In genomic region chr9:89386797-89387196, GRCh38 we compare ENCODE assay signal across 20 cellular contexts.
A peak's percentile ranks its signal among the peaks of the same experiment; 100 is the strongest.
DNase-seq lines count a peak whose midpoint lies in the region; FAIRE-seq and TF ChIP-seq lines count a peak whose summit lies in the region.
"Had no signal": no experiment of that assay in that cellular context is flagged by ENCODE, and none has a peak within 500 bp of the region (broad histone marks: within the 10 kb centered on the region; RNA-seq: fewer than 3 reads in every experiment).

No MANE protein-coding gene starts in this region.

- H3K9me3 ChIP-seq in keratinocyte (ENCODE audit: control insufficient read depth, low read depth, low read length) (no peaks in the 10 kb centered on the region), subcutaneous abdominal adipose tissue (ENCODE audit: control insufficient read depth in 5 of 5, low read length in 5 of 5) (no peaks in the 10 kb centered on the region), ovary (no peaks in the 10 kb centered on the region)

- TF ChIP-seq EP300 in ovary (IDR thresholded peaks at IDR 0.05), result no peak

- H3K4me3 ChIP-seq in keratinocyte (ENCODE audit: control insufficient read depth in 2 of 3, extremely low read depth in 1 of 3, insufficient read depth in 2 of 3, low read depth in 1 of 3, low read length in 3 of 3), result no peak overlapping the region
- no peak overlapping the region for H3K4me3 ChIP-seq in subcutaneous abdominal adipose tissue (ENCODE audit: low read depth in 1 of 5, low read length in 5 of 5)
- H3K4me3 ChIP-seq in ovary, result no peak overlapping the region
- H3K4me3 ChIP-seq: K562, neural progenitor cell had no signal

- no peaks in the 10 kb centered on the region for H3K27me3 ChIP-seq in keratinocyte (ENCODE audit: control insufficient read depth, extremely low read depth, insufficient read depth, low read length)
- H3K27me3 ChIP-seq in subcutaneous abdominal adipose tissue (ENCODE audit: control insufficient read depth in 5 of 5, insufficient read depth in 4 of 5, low read length in 5 of 5), result no peaks in the 10 kb centered on the region
- no peaks in the 10 kb centered on the region for H3K27me3 ChIP-seq in ovary
- H3K27me3 ChIP-seq: neural progenitor cell had no signal

- dilution Hi-C loops in keratinocyte (cut with MboI; ENCODE audit: extremely low pct_ligation_motif_present, low sequenced_read_pairs), result no loop called here

- H3K4me2 ChIP-seq in keratinocyte (ENCODE audit: control insufficient read depth, extremely low read depth, insufficient read depth, low read depth, low read length), result no peak overlapping the region
- H3K4me2 ChIP-seq: neural progenitor cell had no signal

- no peak for FAIRE-seq in keratinocyte (lab: Jason Lieb, UNC)
- FAIRE-seq: A204.1, K562, TTC549 had no signal

- no peaks in the 10 kb centered on the region for H3K9me3 Mint-ChIP-seq in activated T-cell treated with anti-CD3 and anti-CD28 coated beads, Interleukin-2, amount 50 U/mL, for 24 hours
- H3K9me3 Mint-ChIP-seq in activated naive CD8-positive, alpha-beta T cell treated with anti-CD3 and anti-CD28 coated beads for 36 hours, result no peaks in the 10 kb centered on the region
- H3K9me3 Mint-ChIP-seq: activated CD4-positive, alpha-beta memory T cell treated with anti-CD3 and anti-CD28 coated beads, Interleukin-2, amount 10 ng/mL, durations not matched to agents 7 days and 5 days; neural progenitor cell; stimulated activated naive B cell treated with anti-CD40 and anti-IgM and Interleukin-4, amounts not matched to agents 10 μg/mL and 1 μg/mL and 100 μg/mL, for 72 hours had no signal

- no peaks in the 10 kb centered on the region for H3K79me2 ChIP-seq in keratinocyte (ENCODE audit: control insufficient read depth, insufficient read depth, low read length)

- no peaks in the 10 kb centered on the region for H3K9me1 ChIP-seq in keratinocyte (ENCODE audit: control insufficient read depth, extremely low read depth, insufficient read depth, low read length)

- H3K9ac ChIP-seq in keratinocyte (ENCODE audit: control insufficient read depth, extremely low read depth, insufficient read depth, low read length) (no peak overlapping the region), subcutaneous abdominal adipose tissue (ENCODE audit: low read length in 5 of 5) (no peak overlapping the region)
- H3K9ac ChIP-seq: neural progenitor cell had no signal

- H3K4me1 ChIP-seq in keratinocyte (ENCODE audit: control insufficient read depth, extremely low read depth, insufficient read depth, low read length) (peaks cover 5% of the 10 kb centered on the region), subcutaneous abdominal adipose tissue (ENCODE audit: control insufficient read depth in 5 of 5, insufficient read depth in 5 of 5, low read length in 5 of 5) (peaks cover 8 to 27% (median 20%) of the 10 kb centered on the region in 5 donors), ovary (ENCODE audit: insufficient read depth) (peaks cover 12% of the 10 kb centered on the region)
- H3K4me1 ChIP-seq: neural progenitor cell had no signal

- no peak for TF ChIP-seq POLR2A in ovary (IDR thresholded peaks at IDR 0.05)

- H3K27ac ChIP-seq in keratinocyte (ENCODE audit: control insufficient read depth, insufficient read depth, low read length), result no peak overlapping the region
- H3K27ac ChIP-seq in subcutaneous abdominal adipose tissue (ENCODE audit: low read depth, low read length), result peak overlapping the region; percentile 90
- H3K27ac ChIP-seq in ovary, result no peak overlapping the region
- H3K27ac ChIP-seq: neural progenitor cell had no signal

- H2AFZ ChIP-seq in keratinocyte (ENCODE audit: control insufficient read depth, low read length), result peak overlapping the region; percentile 39
- H2AFZ ChIP-seq: neural progenitor cell had no signal

- H3K4me3 Mint-ChIP-seq in activated T-cell treated with anti-CD3 and anti-CD28 coated beads, Interleukin-2, amount 50 U/mL, for 24 hours, result no peak overlapping the region
- H3K4me3 Mint-ChIP-seq in activated naive CD8-positive, alpha-beta T cell treated with anti-CD3 and anti-CD28 coated beads for 36 hours, result no peak overlapping the region
- H3K4me3 Mint-ChIP-seq: activated CD4-positive, alpha-beta memory T cell treated with anti-CD3 and anti-CD28 coated beads, Interleukin-2, amount 10 ng/mL, durations not matched to agents 7 days and 5 days; CD4-positive, alpha-beta memory T cell; neural progenitor cell; stimulated activated naive B cell treated with anti-CD40 and anti-IgM and Interleukin-4, amounts not matched to agents 10 μg/mL and 1 μg/mL and 100 μg/mL, for 72 hours had no signal

- 79 to 88% (median 85%) methylated on average over 11 of the region's 11 CpGs for WGBS in ovary, 3 donors

- H4K20me1 ChIP-seq in keratinocyte (ENCODE audit: control insufficient read depth, extremely low read depth, insufficient read depth, low read length), result no peaks in the 10 kb centered on the region

- TF ChIP-seq CTCF in keratinocyte (optimal IDR thresholded peaks at IDR 0.05 in 1 of 3, IDR thresholded peaks at IDR 0.05 in 1 of 3, conservative IDR thresholded peaks at IDR 0.05 in 1 of 3; ENCODE audit: extremely low read depth in 1 of 3, insufficient read depth in 2 of 3, low read length in 3 of 3) (peak in 1 of 3 experiments; percentile 35), ovary (IDR thresholded peaks at IDR 0.05) (no peak)

- intact Hi-C loops in posterior vena cava (cut with DNase I) (no loop called here), ovary (cut with DNase I) (no loop called here)

- H3K27me3 Mint-ChIP-seq in activated T-cell treated with anti-CD3 and anti-CD28 coated beads, Interleukin-2, amount 50 U/mL, for 24 hours, result no peaks in the 10 kb centered on the region
- H3K27me3 Mint-ChIP-seq in activated naive CD8-positive, alpha-beta T cell treated with anti-CD3 and anti-CD28 coated beads for 36 hours, result no peaks in the 10 kb centered on the region
- H3K27me3 Mint-ChIP-seq: activated CD4-positive, alpha-beta memory T cell treated with anti-CD3 and anti-CD28 coated beads, Interleukin-2, amount 10 ng/mL, durations not matched to agents 7 days and 5 days; CD4-positive, alpha-beta memory T cell; stimulated activated naive B cell treated with anti-CD40 and anti-IgM and Interleukin-4, amounts not matched to agents 10 μg/mL and 1 μg/mL and 100 μg/mL, for 72 hours had no signal

- peak overlapping the region; percentile 94 for H3K27ac Mint-ChIP-seq in activated T-cell treated with anti-CD3 and anti-CD28 coated beads, Interleukin-2, amount 50 U/mL, for 24 hours
- H3K27ac Mint-ChIP-seq in activated naive CD8-positive, alpha-beta T cell treated with anti-CD3 and anti-CD28 coated beads for 36 hours, result peak overlapping the region; percentile 54
- H3K27ac Mint-ChIP-seq: neural progenitor cell had no signal

- no peak for DNase-seq in activated T-cell treated with anti-CD3 and anti-CD28 coated beads, Interleukin-2, amount 50 U/mL, for 24 hours
- DNase-seq in activated T-cell treated with anti-CD3 and anti-CD28 coated beads, Interleukin-2, amount 50 U/mL, for 1 hour, result no peak
- DNase-seq in activated naive CD8-positive, alpha-beta T cell treated with anti-CD3 and anti-CD28 coated beads for 36 hours, result no peak
- DNase-seq in keratinocyte (ENCODE audit: low read depth, low spot score), result no peak
- DNase-seq in posterior vena cava (ENCODE audit: low spot score), result no peak
- no peak for DNase-seq in A172 (ENCODE audit: low spot score)
- no peak for DNase-seq in ovary
- DNase-seq: activated CD4-positive, alpha-beta memory T cell treated with anti-CD3 and anti-CD28 coated beads, Interleukin-2, amount 10 ng/mL, durations not matched to agents 7 days and 5 days; CD4-positive, alpha-beta memory T cell; EL; foreskin fibroblast; NCI-H1092 treated with DMSO at 0.1 percent for 48 hours; NCI-H446 treated with DMSO at 0.1 percent for 48 hours; PC-3; stimulated activated naive B cell treated with anti-CD40 and anti-IgM and Interleukin-4, amounts not matched to agents 10 μg/mL and 1 μg/mL and 100 μg/mL, for 72 hours had no signal

- peaks cover 99% of the 10 kb centered on the region for H3K36me3 Mint-ChIP-seq in activated T-cell treated with anti-CD3 and anti-CD28 coated beads, Interleukin-2, amount 50 U/mL, for 24 hours (ENCODE audit: low read depth)
- peaks cover 55% of the 10 kb centered on the region for H3K36me3 Mint-ChIP-seq in activated naive CD8-positive, alpha-beta T cell treated with anti-CD3 and anti-CD28 coated beads for 36 hours

- H3K4me1 Mint-ChIP-seq in activated T-cell treated with anti-CD3 and anti-CD28 coated beads, Interleukin-2, amount 50 U/mL, for 24 hours (ENCODE audit: low read depth), result peaks cover 46% of the 10 kb centered on the region
- H3K4me1 Mint-ChIP-seq in activated naive CD8-positive, alpha-beta T cell treated with anti-CD3 and anti-CD28 coated beads for 36 hours, result peaks cover 35% of the 10 kb centered on the region

- H3K36me3 ChIP-seq in keratinocyte (ENCODE audit: control insufficient read depth in 2 of 2, extremely low read depth in 1 of 2, insufficient read depth in 2 of 2, low read length in 2 of 2) (no peaks in the 10 kb centered on the region), subcutaneous abdominal adipose tissue (ENCODE audit: control insufficient read depth in 5 of 5, insufficient read depth in 5 of 5, low read length in 5 of 5) (peaks cover 0 to 22% (median 2%) of the 10 kb centered on the region in 5 donors), ovary (no peaks in the 10 kb centered on the region)
- H3K36me3 ChIP-seq: neural progenitor cell had no signal
